Comparison of ENCODE assay signal across 1 cellular context in the genomic region with DNA sequence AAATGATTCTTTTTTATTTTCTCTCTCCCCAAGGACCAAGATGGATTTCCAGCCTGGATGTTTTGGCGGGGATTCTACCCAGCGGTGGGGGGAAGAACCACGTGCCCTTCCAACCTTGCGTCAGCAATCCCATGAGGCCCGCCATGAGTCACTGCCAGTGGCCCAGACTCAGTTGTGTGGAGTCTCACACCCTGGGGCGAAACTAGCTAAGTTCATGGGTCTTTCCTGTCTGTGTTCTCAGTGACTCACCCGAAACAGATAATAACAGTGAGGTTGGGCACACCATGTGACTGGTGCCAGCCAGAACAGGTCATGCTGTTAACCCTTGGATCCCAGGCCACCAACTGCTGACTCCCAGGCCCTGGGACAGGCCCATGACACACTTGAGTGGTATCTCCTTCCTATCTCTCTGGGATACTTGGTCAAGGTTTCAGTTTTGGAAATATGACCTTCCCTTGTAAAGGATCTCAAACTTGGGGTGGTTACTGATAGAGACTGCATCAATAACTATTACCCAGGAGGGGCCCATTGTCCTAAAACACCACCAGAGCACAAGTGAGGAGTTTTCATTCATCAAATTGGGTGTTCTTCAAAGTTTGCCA.
A peak's percentile ranks its signal among the peaks of the same experiment; 100 is the strongest.
TF ChIP-seq lines count a peak whose summit lies in the region.

No MANE protein-coding gene starts in this region.

TF ChIP-seq in GM12878, 131 proteins besides CTCF, POLR2A, EP300 and RAD21 (continued from another document and continues in another):
- TF ChIP-seq ZBTB11 (CRISPR knock-in tag; IDR thresholded peaks at IDR 0.05), result no peak
- TF ChIP-seq, protein P1, sequence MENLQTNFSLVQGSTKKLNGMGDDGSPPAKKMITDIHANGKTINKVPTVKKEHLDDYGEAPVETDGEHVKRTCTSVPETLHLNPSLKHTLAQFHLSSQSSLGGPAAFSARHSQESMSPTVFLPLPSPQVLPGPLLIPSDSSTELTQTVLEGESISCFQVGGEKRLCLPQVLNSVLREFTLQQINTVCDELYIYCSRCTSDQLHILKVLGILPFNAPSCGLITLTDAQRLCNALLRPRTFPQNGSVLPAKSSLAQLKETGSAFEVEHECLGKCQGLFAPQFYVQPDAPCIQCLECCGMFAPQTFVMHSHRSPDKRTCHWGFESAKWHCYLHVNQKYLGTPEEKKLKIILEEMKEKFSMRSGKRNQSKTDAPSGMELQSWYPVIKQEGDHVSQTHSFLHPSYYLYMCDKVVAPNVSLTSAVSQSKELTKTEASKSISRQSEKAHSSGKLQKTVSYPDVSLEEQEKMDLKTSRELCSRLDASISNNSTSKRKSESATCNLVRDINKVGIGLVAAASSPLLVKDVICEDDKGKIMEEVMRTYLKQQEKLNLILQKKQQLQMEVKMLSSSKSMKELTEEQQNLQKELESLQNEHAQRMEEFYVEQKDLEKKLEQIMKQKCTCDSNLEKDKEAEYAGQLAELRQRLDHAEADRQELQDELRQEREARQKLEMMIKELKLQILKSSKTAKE (IDR thresholded peaks at IDR 0.05; ENCODE audit: low read depth, poor library complexity, severe bottlenecking), result peak; percentile 100
- no peak for TF ChIP-seq CBX3 (IDR thresholded peaks at IDR 0.05; ENCODE audit: borderline replicate concordance, low read depth)
- TF ChIP-seq, protein P2, sequence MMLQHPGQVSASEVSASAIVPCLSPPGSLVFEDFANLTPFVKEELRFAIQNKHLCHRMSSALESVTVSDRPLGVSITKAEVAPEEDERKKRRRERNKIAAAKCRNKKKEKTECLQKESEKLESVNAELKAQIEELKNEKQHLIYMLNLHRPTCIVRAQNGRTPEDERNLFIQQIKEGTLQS (IDR thresholded peaks at IDR 0.05; ENCODE audit: borderline replicate concordance, extremely low read depth, low read depth, low read length), result peak; percentile 18; the same call in 1 of the 2 replicates
- TF ChIP-seq MEF2B (IDR thresholded peaks at IDR 0.05; ENCODE audit: partially characterized antibody, poor library complexity, severe bottlenecking), result peak; percentile 96
- TF ChIP-seq SREBF1 (IDR thresholded peaks at IDR 0.05; ENCODE audit: low read length), result no peak
- peak; percentile 90 for TF ChIP-seq ATF7 (IDR thresholded peaks at IDR 0.05; ENCODE audit: low read depth)
- no peak for TF ChIP-seq BCLAF1 (IDR thresholded peaks at IDR 0.05)
- TF ChIP-seq PAX8 (IDR thresholded peaks at IDR 0.05), result no peak
- TF ChIP-seq BHLHE40 (IDR thresholded peaks at IDR 0.05; ENCODE audit: borderline replicate concordance in 1 of 2, low read depth in 2 of 2, low read length in 1 of 2), result peak; percentile 78 to 85; a peak in 3 of 4 replicates
- no peak for TF ChIP-seq MLLT1 (IDR thresholded peaks at IDR 0.05)
- TF ChIP-seq, protein P3, sequence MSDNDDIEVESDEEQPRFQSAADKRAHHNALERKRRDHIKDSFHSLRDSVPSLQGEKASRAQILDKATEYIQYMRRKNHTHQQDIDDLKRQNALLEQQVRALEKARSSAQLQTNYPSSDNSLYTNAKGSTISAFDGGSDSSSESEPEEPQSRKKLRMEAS (IDR thresholded peaks at IDR 0.05; ENCODE audit: low read depth, low read length), result peak; percentile 70; the same call in 1 of the 2 replicates
- TF ChIP-seq SUZ12 (IDR thresholded peaks at IDR 0.05; ENCODE audit: unreplicated experiment), result no peak
- no peak for TF ChIP-seq POLR2AphosphoS5 (IDR thresholded peaks at IDR 0.05; ENCODE audit: low read length)
- TF ChIP-seq HDAC2 (IDR thresholded peaks at IDR 0.05), result no peak
- no peak for TF ChIP-seq SPI1 (IDR thresholded peaks at IDR 0.05; ENCODE audit: borderline replicate concordance, insufficient read depth, low read depth, low read length)
- peak; percentile 80; the same call in 1 of the 2 replicates for TF ChIP-seq CHD2 (IDR thresholded peaks at IDR 0.05; ENCODE audit: borderline replicate concordance, low read depth, low read length)
- TF ChIP-seq EZH2 (IDR thresholded peaks at IDR 0.05; ENCODE audit: borderline replicate concordance, control insufficient read depth, low read depth, low read length), result no peak
- peak; percentile 24; the same call in 1 of the 2 replicates for TF ChIP-seq PML (IDR thresholded peaks at IDR 0.05; ENCODE audit: low read length)
- TF ChIP-seq MYC (IDR thresholded peaks at IDR 0.05; ENCODE audit: insufficient read depth, insufficient read length, insufficient replicate concordance, low read length, severe bottlenecking), result no peak
- TF ChIP-seq ELK1 (IDR thresholded peaks at IDR 0.05; ENCODE audit: low read depth, low read length), result no peak
- TF ChIP-seq KAT2A (conservative IDR thresholded peaks at IDR 0.05; ENCODE audit: control insufficient read depth, low read depth, low read length), result no peak
- no peak for TF ChIP-seq FOXM1 (IDR thresholded peaks at IDR 0.05; ENCODE audit: low read depth, low read length)
- no peak for TF ChIP-seq MXI1 (IDR thresholded peaks at IDR 0.05; ENCODE audit: low read depth, low read length)
- TF ChIP-seq YBX1 (IDR thresholded peaks at IDR 0.05), result no peak
- no peak for TF ChIP-seq NFXL1 (IDR thresholded peaks at IDR 0.05; ENCODE audit: borderline replicate concordance)
- TF ChIP-seq ETV6 (conservative IDR thresholded peaks at IDR 0.05 in 1 of 2, IDR thresholded peaks at IDR 0.05 in 1 of 2; ENCODE audit: borderline replicate concordance in 1 of 2, low read depth in 1 of 2), result peak in 1 of 2 experiments; percentile 44; a peak in 1 of 4 replicates
- no peak for TF ChIP-seq ASH2L (IDR thresholded peaks at IDR 0.05; ENCODE audit: borderline replicate concordance, low read depth)
- TF ChIP-seq HDGF (IDR thresholded peaks at IDR 0.05), result no peak
- TF ChIP-seq TBL1XR1 (IDR thresholded peaks at IDR 0.05; ENCODE audit: low read depth, low read length), result peak; percentile 77; the same call in 1 of the 2 replicates
- TF ChIP-seq HDAC6 (IDR thresholded peaks at IDR 0.05; ENCODE audit: unreplicated experiment), result no peak
- no peak for TF ChIP-seq HSF1 (IDR thresholded peaks at IDR 0.05; ENCODE audit: low read depth, low read length)
- no peak for TF ChIP-seq E2F4 (IDR thresholded peaks at IDR 0.05; ENCODE audit: low read depth, low read length)
- TF ChIP-seq, protein P4, sequence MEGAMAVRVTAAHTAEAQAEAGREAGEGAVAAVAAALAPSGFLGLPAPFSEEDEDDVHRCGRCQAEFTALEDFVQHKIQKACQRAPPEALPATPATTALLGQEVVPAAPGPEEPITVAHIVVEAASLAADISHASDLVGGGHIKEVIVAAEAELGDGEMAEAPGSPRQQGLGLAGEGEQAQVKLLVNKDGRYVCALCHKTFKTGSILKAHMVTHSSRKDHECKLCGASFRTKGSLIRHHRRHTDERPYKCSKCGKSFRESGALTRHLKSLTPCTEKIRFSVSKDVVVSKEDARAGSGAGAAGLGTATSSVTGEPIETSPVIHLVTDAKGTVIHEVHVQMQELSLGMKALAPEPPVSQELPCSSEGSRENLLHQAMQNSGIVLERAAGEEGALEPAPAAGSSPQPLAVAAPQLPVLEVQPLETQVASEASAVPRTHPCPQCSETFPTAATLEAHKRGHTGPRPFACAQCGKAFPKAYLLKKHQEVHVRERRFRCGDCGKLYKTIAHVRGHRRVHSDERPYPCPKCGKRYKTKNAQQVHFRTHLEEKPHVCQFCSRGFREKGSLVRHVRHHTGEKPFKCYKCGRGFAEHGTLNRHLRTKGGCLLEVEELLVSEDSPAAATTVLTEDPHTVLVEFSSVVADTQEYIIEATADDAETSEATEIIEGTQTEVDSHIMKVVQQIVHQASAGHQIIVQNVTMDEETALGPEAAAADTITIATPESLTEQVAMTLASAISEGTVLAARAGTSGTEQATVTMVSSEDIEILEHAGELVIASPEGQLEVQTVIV (IDR thresholded peaks at IDR 0.05; ENCODE audit: borderline replicate concordance, partially characterized antibody), result no peak
- 0 out of 2 replicates have a peak, but pooled peaks have one; percentile 28 for TF ChIP-seq RCOR1 (conservative IDR thresholded peaks at IDR 0.05; ENCODE audit: low read depth, low read length)
